Comparison of ENCODE assay signal across 14 cellular contexts in genomic region chr1:86866665-86867064, GRCh38. TPM values are rescaled to one million over a fixed set of nuclear protein-coding genes. Genes with fewer than 3 reads are reported as not detected.
A peak's percentile ranks its signal among the peaks of the same experiment; 100 is the strongest.
DNase-seq lines count a peak whose midpoint lies in the region; ATAC-seq, FAIRE-seq and TF ChIP-seq lines count a peak whose summit lies in the region.
"Had no signal": no experiment of that assay in that cellular context is flagged by ENCODE, and none has a peak within 500 bp of the region (broad histone marks: within the 10 kb centered on the region; RNA-seq: fewer than 3 reads in every experiment).

No MANE protein-coding gene starts in this region.

- TF ChIP-seq POLR2A in A549 (IDR thresholded peaks at IDR 0.05; ENCODE audit: low read length): no peak

- no peaks in the 10 kb centered on the region for H3K4me1 Mint-ChIP-seq in nephron progenitor cell

- H3K27me3 Mint-ChIP-seq in nephron progenitor cell (ENCODE audit: low read depth, poor library complexity): no peaks in the 10 kb centered on the region
- H3K27me3 Mint-ChIP-seq: activated CD4-positive, alpha-beta T cell treated with anti-CD3 and anti-CD28 coated beads, Interleukin-2, amount 10 ng/mL, durations not matched to agents 24 days and 14 days had no signal

- peaks cover 42% of the 10 kb centered on the region for H3K36me3 Mint-ChIP-seq in nephron progenitor cell (ENCODE audit: low read depth)

- H3K9me3 Mint-ChIP-seq in nephron progenitor cell: no peaks in the 10 kb centered on the region
- H3K9me3 Mint-ChIP-seq: activated CD4-positive, alpha-beta T cell treated with anti-CD3 and anti-CD28 coated beads, Interleukin-2, amount 10 ng/mL, durations not matched to agents 24 days and 14 days; stimulated activated effector memory CD8-positive, alpha-beta T cell treated with anti-CD3 and anti-CD28 coated beads, Interleukin-12 subunit alpha, Interleukin-12 subunit beta, amount 100 ng/mL, for 72 hours had no signal

- H3K4me3 ChIP-seq in A549 (no peak overlapping the region), fibroblast of pulmonary artery (replicated peaks; ENCODE audit: low read depth, low read length) (no peak overlapping the region)
- H3K4me3 ChIP-seq: uterus had no signal

- TF ChIP-seq RAD21 in A549 (conservative IDR thresholded peaks at IDR 0.05 in 1 of 2, IDR thresholded peaks at IDR 0.05 in 1 of 2): no peak

- ATAC-seq in A549 (no peak), GM18517 (IDR thresholded peaks at IDR 0.05; ENCODE audit: unreplicated experiment) (peak; percentile 24)
- ATAC-seq: esophagus mucosa had no signal

- CTCF ChIA-PET in A549 (lab: Yijun Ruan, JAX): interaction anchor here (0.6 kb wide), 1 partner anchor 184 kb away, joined by 4 read pairs; no protein-coding TSS in a partner anchor

- no peaks in the 10 kb centered on the region for H3K9me3 ChIP-seq in A549
- H3K9me3 ChIP-seq: uterus had no signal

- DNase-seq in A549 (ENCODE audit: low read depth in 1 of 2, low spot score in 1 of 2) (peak in 1 of 2 experiments; percentile 6), NCI-H226 (peak; percentile 63), fibroblast of pulmonary artery (ENCODE audit: low read depth) (peak; percentile 81), OCI-M2 (lab: John Stamatoyannopoulos, UW; ENCODE audit: unreplicated experiment) (no peak), nephron progenitor cell (no peak), NCI-H2171 treated with DMSO at 0.1 percent for 48 hours (lab: John Stamatoyannopoulos, UW) (no peak)
- DNase-seq in activated effector memory CD4-positive, alpha-beta T cell treated with Interleukin-2 at 50 U/mL for 16 hours: no peak
- DNase-seq: GF-D8, NCI-H1092, uterus had no signal

- H3K27ac Mint-ChIP-seq in nephron progenitor cell: no peak overlapping the region
- H3K27ac Mint-ChIP-seq: activated CD4-positive, alpha-beta T cell treated with anti-CD3 and anti-CD28 coated beads, Interleukin-2, amount 10 ng/mL, durations not matched to agents 24 days and 14 days; stimulated activated effector memory CD8-positive, alpha-beta T cell treated with anti-CD3 and anti-CD28 coated beads, Interleukin-12 subunit alpha, Interleukin-12 subunit beta, amount 100 ng/mL, for 72 hours had no signal

- peaks cover 22% of the 10 kb centered on the region; the same call in 2 of the 3 replicates for H3K4me1 ChIP-seq in A549
- H3K4me1 ChIP-seq: uterus had no signal

- POLR2A ChIA-PET in A549 (lab: Yijun Ruan, JAX): no interaction called here

- TF ChIP-seq CTCF in A549 (IDR thresholded peaks at IDR 0.05) (no peak), fibroblast of pulmonary artery (IDR thresholded peaks at IDR 0.05; ENCODE audit: low read length, missing control alignments) (no peak), nephron progenitor cell (IDR thresholded peaks at IDR 0.05) (no peak)

- 0 out of 3 replicates have a peak overlapping the region, but pooled peaks have one; percentile 21 for H3K4me2 ChIP-seq in A549

- no peak overlapping the region for H3K27ac ChIP-seq in A549
- H3K27ac ChIP-seq: uterus had no signal

- TF ChIP-seq EP300 in A549 (IDR thresholded peaks at IDR 0.05): no peak

- H3K4me3 Mint-ChIP-seq in nephron progenitor cell: no peak overlapping the region
- H3K4me3 Mint-ChIP-seq: activated CD4-positive, alpha-beta T cell treated with anti-CD3 and anti-CD28 coated beads, Interleukin-2, amount 10 ng/mL, durations not matched to agents 24 days and 14 days; stimulated activated effector memory CD8-positive, alpha-beta T cell treated with anti-CD3 and anti-CD28 coated beads, Interleukin-12 subunit alpha, Interleukin-12 subunit beta, amount 100 ng/mL, for 72 hours had no signal

- FAIRE-seq in A549 (lab: Jason Lieb, UNC): no peak

TF ChIP-seq in A549, 52 proteins besides CTCF, POLR2A, EP300 and RAD21:
- no peak for TF ChIP-seq HEYL (CRISPR knock-in tag; IDR thresholded peaks at IDR 0.05)
- no peak for TF ChIP-seq SMC3 (IDR thresholded peaks at IDR 0.05)
- no peak for TF ChIP-seq SREBF2 (IDR thresholded peaks at IDR 0.05)
- no peak for TF ChIP-seq CHD4 (IDR thresholded peaks at IDR 0.05; ENCODE audit: borderline replicate concordance)
- no peak for TF ChIP-seq ZSCAN20 (CRISPR knock-in tag; IDR thresholded peaks at IDR 0.05)
- TF ChIP-seq E2F6 (IDR thresholded peaks at IDR 0.05; ENCODE audit: borderline replicate concordance, low read depth): no peak
- TF ChIP-seq BCL3 (IDR thresholded peaks at IDR 0.05): no peak
- TF ChIP-seq ELK1 (IDR thresholded peaks at IDR 0.05; ENCODE audit: low read depth, low read length): no peak
- no peak for TF ChIP-seq RARB (CRISPR knock-in tag; IDR thresholded peaks at IDR 0.05)
- TF ChIP-seq MYC (IDR thresholded peaks at IDR 0.05; ENCODE audit: borderline replicate concordance, low read length): no peak
- no peak for TF ChIP-seq KDM5A (IDR thresholded peaks at IDR 0.05)
- TF ChIP-seq MAX (IDR thresholded peaks at IDR 0.05): no peak

RNA-seq across cellular contexts. Expression of gene SELENOF, which starts 47.3 kb away (rescaled TPM):
- polyA plus RNA-seq in A549 (2011; rRNA removed) (247 and 311 TPM in 2 replicates), A549 (2017; fragmentation: RNase III; extraction: RNeasy Plus Mini Kit Qiagen cat#74134 plus additional on column Dnase treatment) (165 to 170 TPM (median 166 TPM) in 3 replicates)
- 83.8 and 85.4 TPM in 2 replicates for polyA plus RNA-seq in A549 (2012; cell fraction: cytosol; rRNA removed)
- polyA plus RNA-seq in A549 (2012; cell fraction: nucleus; rRNA removed): 13.8 and 22.7 TPM in 2 replicates
- 38.0 and 50.8 TPM in 2 replicates for polyA minus RNA-seq in A549 (2011; rRNA and poly(A)+ RNA removed)

RNA-seq across cellular contexts. Expression of gene HS2ST1, which starts 47.8 kb away (rescaled TPM):
- polyA plus RNA-seq in A549 (2011; rRNA removed) (26.7 and 27.2 TPM in 2 replicates), A549 (2017; fragmentation: RNase III; extraction: RNeasy Plus Mini Kit Qiagen cat#74134 plus additional on column Dnase treatment) (13.5 to 15.7 TPM (median 15.3 TPM) in 3 replicates)
- polyA plus RNA-seq in A549 (2012; cell fraction: cytosol; rRNA removed): 3.9 and 4.6 TPM in 2 replicates
- 1.5 and 2.4 TPM in 2 replicates for polyA plus RNA-seq in A549 (2012; cell fraction: nucleus; rRNA removed)
- 9.2 and 12.9 TPM in 2 replicates for polyA minus RNA-seq in A549 (2011; rRNA and poly(A)+ RNA removed)

Comparison
In these comparisons a context has a peak if more than half of its experiments do, and no peak if none do; other contexts are left out.
1. DNase-seq: peak in NCI-H226 (single experiment) and fibroblast of pulmonary artery (single experiment); none in activated effector memory CD4-positive, alpha-beta T cell treated with Interleukin-2 at 50 U/mL for 16 hours (single experiment), OCI-M2 (single experiment), nephron progenitor cell (single experiment) and NCI-H2171 treated with DMSO at 0.1 percent for 48 hours (single experiment).